In genomic region chr6:132763269-132763668, GRCh38 we compare ENCODE assay signal across 8 cellular contexts. TPM values are rescaled to one million over a fixed set of nuclear protein-coding genes. Genes with fewer than 3 reads are reported as not detected.
A peak's percentile ranks its signal among the peaks of the same experiment; 100 is the strongest.
DNase-seq lines count a peak whose midpoint lies in the region; ATAC-seq and TF ChIP-seq lines count a peak whose summit lies in the region.

No MANE protein-coding gene starts in this region.

- peak overlapping the region; percentile 80 to 92 (median 86) for H3K4me3 Mint-ChIP-seq in naive B cell

- DNase-seq in GDM1 (lab: John Stamatoyannopoulos, UW) (peak; percentile 59), KBM-7 (peak; percentile 71), naive B cell (peak; percentile 64), SIG-M5 (lab: John Stamatoyannopoulos, UW) (no peak), iPS-NIHi11 (ENCODE audit: low spot score) (no peak), hepatocyte (ENCODE audit: low spot score) (no peak)
- peak; percentile 32 for DNase-seq in activated CD8-positive, alpha-beta memory T cell treated with anti-CD3 and anti-CD28 coated beads, Interleukin-2, amount 50 U/mL, for 4 hours

- ATAC-seq in GM21529 (IDR thresholded peaks at IDR 0.05; ENCODE audit: unreplicated experiment) (peak; percentile 93), naive B cell (ENCODE audit: low read depth in 2 of 2) (peak; percentile 99)

- no peaks in the 10 kb centered on the region for H3K36me3 ChIP-seq in hepatocyte (replicated peaks; ENCODE audit: insufficient read depth, low read depth)

- H3K36me3 Mint-ChIP-seq in naive B cell, result peaks cover 0 to 4% of the 10 kb centered on the region in 2 donors

- no peak for TF ChIP-seq CTCF in hepatocyte (IDR thresholded peaks at IDR 0.05; ENCODE audit: poor library complexity)

- H3K4me1 Mint-ChIP-seq in naive B cell, result peaks cover 20 to 42% (median 26%) of the 10 kb centered on the region in 3 donors

- H3K9me2 ChIP-seq in hepatocyte (replicated peaks; ENCODE audit: insufficient read depth), result no peaks in the 10 kb centered on the region

- in situ Hi-C loops in KBM-7 (cut with MboI; ENCODE audit: low pct_unique_long_range_greater_than_20kb, low sequenced_read_pairs), result no loop called here

- H3K4me1 ChIP-seq in hepatocyte (ENCODE audit: insufficient read depth), result peaks cover 9% of the 10 kb centered on the region

- H3K27me3 Mint-ChIP-seq in naive B cell, result no peaks in the 10 kb centered on the region

- H3K27ac ChIP-seq in hepatocyte, result no peak overlapping the region

- 82% methylated on average over 2 of the region's 2 CpGs for WGBS in hepatocyte (ENCODE audit: low lambda C conversion rate, missing lambda C conversion rate)

- H3K9me3 Mint-ChIP-seq in naive B cell, result no peaks in the 10 kb centered on the region

- no peak overlapping the region for H2AFZ ChIP-seq in hepatocyte

- no peaks in the 10 kb centered on the region for H3K27me3 ChIP-seq in hepatocyte

- no peaks in the 10 kb centered on the region for H3K9me3 ChIP-seq in hepatocyte (ENCODE audit: low read depth)

- no peak overlapping the region for H3K4me2 ChIP-seq in hepatocyte

- no peaks in the 10 kb centered on the region for H4K20me1 ChIP-seq in hepatocyte (ENCODE audit: insufficient read depth, poor library complexity, severe bottlenecking)

- H3K27ac Mint-ChIP-seq in naive B cell, result peak overlapping the region; percentile 48 to 95 (median 86)

- no peaks in the 10 kb centered on the region for H3K79me2 ChIP-seq in hepatocyte

- H3K4me3 ChIP-seq in hepatocyte, result no peak overlapping the region

RNA-seq across cellular contexts. Expression of gene VNN2, which starts 5.6 kb away (rescaled TPM):
- polyA plus RNA-seq in naive B cell (ENCODE audit: low read depth in 6 of 6) (10 to 100 TPM; 41.0 to 69.4 (median 56.6) TPM), hepatocyte (1.1 and 1.9 TPM in 2 replicates)
- total RNA-seq in hepatocyte, result 4.0 and 6.8 TPM in 2 replicates

RNA-seq across cellular contexts. Expression of gene SLC18B1, which starts 35.2 kb away (rescaled TPM):
- 10 to 100 TPM; 24.8 to 58.4 (median 30.7) TPM for polyA plus RNA-seq in naive B cell (ENCODE audit: low read depth in 6 of 6)
- 27.3 and 28.8 TPM in 2 replicates for total RNA-seq in hepatocyte
- polyA plus RNA-seq in hepatocyte, result 10.6 and 20.0 TPM in 2 replicates

RNA-seq across cellular contexts. Expression of gene VNN1, which starts 49.4 kb away (rescaled TPM):
- under 1 TPM in 3 of 6 donors, not detected in 3; 0.09 to 0.17 (median 0.10) TPM for polyA plus RNA-seq in naive B cell (ENCODE audit: low read depth in 6 of 6)
- 1.2 and 1.4 TPM in 2 replicates for total RNA-seq in hepatocyte
- polyA plus RNA-seq in hepatocyte, result 0.46 and 0.93 TPM in 2 replicates

RNA-seq across cellular contexts. Expression of gene RPS12, which starts 51.1 kb away (rescaled TPM):
- polyA plus RNA-seq in naive B cell (ENCODE audit: low read depth in 6 of 6) (1,000 to 10,000 TPM; 1,253 to 2,336 (median 2,081) TPM), hepatocyte (421 and 442 TPM in 2 replicates)
- 1,429 and 1,761 TPM in 2 replicates for total RNA-seq in hepatocyte

Comparison
In these comparisons a context has a peak if more than half of its experiments do, and no peak if none do; other contexts are left out.
1. DNase-seq: peak in GDM1 (single experiment), KBM-7 (single experiment), activated CD8-positive, alpha-beta memory T cell treated with anti-CD3 and anti-CD28 coated beads, Interleukin-2, amount 50 U/mL, for 4 hours (single experiment) and naive B cell (single experiment); none in SIG-M5 (single experiment), iPS-NIHi11 (single experiment) and hepatocyte (single experiment).
2. RNA of gene VNN2, which starts 5.6 kb away (polyA plus RNA-seq): 41.0 to 69.4 TPM in naive B cell; 1.1 to 1.9 TPM in hepatocyte; every median in the first group is over 10 times any median in the second.